24 cellular contexts compared by ENCODE assay signal in genomic region chr5:93967923-93968322, GRCh38.
DNase-seq lines count a peak whose midpoint lies in the region; TF ChIP-seq lines count a peak whose summit lies in the region.
"Had no signal": no experiment of that assay in that cellular context is flagged by ENCODE, and none has a peak within 500 bp of the region (broad histone marks: within the 10 kb centered on the region; RNA-seq: fewer than 3 reads in every experiment).

No MANE protein-coding gene starts in this region.

- H3K27ac ChIP-seq in C4-2B (no peak overlapping the region), HEK293 (ENCODE audit: extremely low read depth, low read depth, low read length) (no peak overlapping the region), VCaP (peak overlapping the region; percentile 8; the same call in 1 of the 2 replicates)
- no peak overlapping the region for H3K27ac ChIP-seq in CD4-positive, alpha-beta memory T cell (ENCODE audit: low read depth, low read length)
- H3K27ac ChIP-seq: SJSA1 had no signal

- H3K36me3 ChIP-seq in HEK293 (ENCODE audit: control insufficient read depth in 2 of 2, insufficient read depth in 1 of 2, low read length in 2 of 2) = no peaks in the 10 kb centered on the region
- no peaks in the 10 kb centered on the region for H3K36me3 ChIP-seq in CD4-positive, alpha-beta memory T cell (ENCODE audit: insufficient read depth, low read length)
- H3K36me3 ChIP-seq: SJSA1 had no signal

- intact Hi-C loops in CD4-positive, alpha-beta memory T cell (cut with micrococcal nuclease) = no loop called here
- intact Hi-C loops in activated T-helper 2 cell treated with anti-CD3 and anti-CD28 coated beads, Interferon-gamma antibody, Interleukin-2, Interleukin-4, amounts not matched to agents 10 μg/mL and 5 μg/mL and 100 μg/mL, durations not matched to agents 14 hours and 24 hours and 36 hours (cut with micrococcal nuclease) = no loop called here

- DNase-seq in NCI-H2029 treated with DMSO at 0.1 percent for 48 hours (lab: John Stamatoyannopoulos, UW) (peak; percentile 83), NCI-H526 treated with DMSO at 0.1 percent for 48 hours (lab: John Stamatoyannopoulos, UW) (no peak), MV-4-11 (lab: John Stamatoyannopoulos, UW) (no peak)
- no peak for DNase-seq in CD4-positive, alpha-beta memory T cell
- DNase-seq in activated T-helper 2 cell treated with anti-CD3 and anti-CD28 coated beads, Interferon-gamma antibody, Interleukin-2, Interleukin-4, amounts not matched to agents 10 μg/mL and 5 μg/mL and 100 μg/mL, durations not matched to agents 14 hours and 24 hours and 36 hours (ENCODE audit: low spot score) = no peak
- DNase-seq: activated CD4-positive, alpha-beta T cell treated with anti-CD3 and anti-CD28 coated beads for 36 hours; activated naive CD4-positive, alpha-beta T cell treated with anti-CD3 and anti-CD28 coated beads, Interleukin-2, amount 10 ng/mL, durations not matched to agents 7 days and 5 days; activated T-cell treated with anti-CD3 and anti-CD28 coated beads, Interleukin-2, amount 50 U/mL, for 1 hour; AML-193; amniotic stem cell; cortex of kidney; HCEC 1CT; islet precursor cell; left ventricle myocardium superior; midbrain; natural killer cell; NCI-H226; stimulated activated CD4-positive, alpha-beta T cell treated with anti-CD3 and anti-CD28 coated beads, Interleukin-2, amount 100 ng/mL, for 48 hours; stimulated activated naive B cell treated with anti-CD40 and anti-IgM and Interleukin-4, amounts not matched to agents 10 μg/mL and 1 μg/mL and 100 μg/mL, for 72 hours; T-cell had no signal

- POLR2A ChIA-PET in HEK293 (lab: Yijun Ruan, JAX) = no interaction called here
- POLR2A ChIA-PET in CD4-positive, alpha-beta memory T cell (lab: Charles Lee; ENCODE audit: partially characterized antibody) = no interaction called here

- no peak overlapping the region for H3K27ac Mint-ChIP-seq in CD4-positive, alpha-beta memory T cell
- H3K27ac Mint-ChIP-seq in activated T-helper 2 cell treated with anti-CD3 and anti-CD28 coated beads, Interferon-gamma antibody, Interleukin-2, Interleukin-4, amounts not matched to agents 10 μg/mL and 5 μg/mL and 100 μg/mL, durations not matched to agents 14 hours and 24 hours and 36 hours = no peak overlapping the region
- H3K27ac Mint-ChIP-seq: activated CD4-positive, alpha-beta T cell treated with anti-CD3 and anti-CD28 coated beads for 36 hours; activated naive CD4-positive, alpha-beta T cell treated with anti-CD3 and anti-CD28 coated beads, Interleukin-2, amount 10 ng/mL, durations not matched to agents 7 days and 5 days; natural killer cell; stimulated activated naive B cell treated with anti-CD40 and anti-IgM and Interleukin-4, amounts not matched to agents 10 μg/mL and 1 μg/mL and 100 μg/mL, for 72 hours; T-cell had no signal

- no peaks in the 10 kb centered on the region for H3K9me3 ChIP-seq in HEK293 (ENCODE audit: control insufficient read depth, insufficient read depth, low read depth, low read length)
- no peaks in the 10 kb centered on the region for H3K9me3 ChIP-seq in CD4-positive, alpha-beta memory T cell (ENCODE audit: control insufficient read depth in 1 of 2, low read length in 2 of 2)
- H3K9me3 ChIP-seq: SJSA1 had no signal

- CTCF ChIA-PET in HEK293 (lab: Yijun Ruan, JAX) = interaction anchor here (0.6 to 0.7 kb wide), 2 partner anchors 123 to 1485 kb away, joined by 3 read pairs; no protein-coding TSS in a partner anchor
- CTCF ChIA-PET in CD4-positive, alpha-beta memory T cell (lab: Charles Lee; ENCODE audit: partially characterized antibody) = interaction anchor here (0.8 kb wide), 1 partner anchor 13 kb away, joined by 4 read pairs; no protein-coding TSS in a partner anchor

- peaks cover 38 to 60% of the 10 kb centered on the region in 2 donors for H3K36me3 Mint-ChIP-seq in CD4-positive, alpha-beta memory T cell
- no peaks in the 10 kb centered on the region for H3K36me3 Mint-ChIP-seq in activated T-helper 2 cell treated with anti-CD3 and anti-CD28 coated beads, Interferon-gamma antibody, Interleukin-2, Interleukin-4, amounts not matched to agents 10 μg/mL and 5 μg/mL and 100 μg/mL, durations not matched to agents 14 hours and 24 hours and 36 hours (ENCODE audit: low read depth)
- H3K36me3 Mint-ChIP-seq: natural killer cell had no signal

- H3K27me3 Mint-ChIP-seq in CD4-positive, alpha-beta memory T cell = no peaks in the 10 kb centered on the region
- no peaks in the 10 kb centered on the region for H3K27me3 Mint-ChIP-seq in activated T-helper 2 cell treated with anti-CD3 and anti-CD28 coated beads, Interferon-gamma antibody, Interleukin-2, Interleukin-4, amounts not matched to agents 10 μg/mL and 5 μg/mL and 100 μg/mL, durations not matched to agents 14 hours and 24 hours and 36 hours (ENCODE audit: low read depth)
- H3K27me3 Mint-ChIP-seq: activated CD4-positive, alpha-beta T cell treated with anti-CD3 and anti-CD28 coated beads for 36 hours; activated naive CD4-positive, alpha-beta T cell treated with anti-CD3 and anti-CD28 coated beads, Interleukin-2, amount 10 ng/mL, durations not matched to agents 7 days and 5 days; stimulated activated naive B cell treated with anti-CD40 and anti-IgM and Interleukin-4, amounts not matched to agents 10 μg/mL and 1 μg/mL and 100 μg/mL, for 72 hours; T-cell had no signal

- no peak overlapping the region for H3K4me3 ChIP-seq in HEK293 (ENCODE audit: low read depth, low read length)
- H3K4me3 ChIP-seq in CD4-positive, alpha-beta memory T cell (ENCODE audit: low read length in 2 of 2) = no peak overlapping the region
- H3K4me3 ChIP-seq: SJSA1 had no signal

- H3K27me3 ChIP-seq in CD4-positive, alpha-beta memory T cell (ENCODE audit: insufficient read depth, low read length) = no peaks in the 10 kb centered on the region
- H3K27me3 ChIP-seq: SJSA1 had no signal

- TF ChIP-seq CTCF in C4-2B (conservative IDR thresholded peaks at IDR 0.05) = peak; percentile 17; the same call in 1 of the 2 replicates
- TF ChIP-seq CTCF in HEK293 (tag by site-specific recombination; IDR thresholded peaks at IDR 0.05) = no peak
- no peak for TF ChIP-seq CTCF in VCaP (conservative IDR thresholded peaks at IDR 0.05)

- no peak overlapping the region for H3K4me3 Mint-ChIP-seq in CD4-positive, alpha-beta memory T cell
- H3K4me3 Mint-ChIP-seq in activated T-helper 2 cell treated with anti-CD3 and anti-CD28 coated beads, Interferon-gamma antibody, Interleukin-2, Interleukin-4, amounts not matched to agents 10 μg/mL and 5 μg/mL and 100 μg/mL, durations not matched to agents 14 hours and 24 hours and 36 hours (ENCODE audit: low read depth) = no peak overlapping the region
- H3K4me3 Mint-ChIP-seq: activated CD4-positive, alpha-beta T cell treated with anti-CD3 and anti-CD28 coated beads for 36 hours; activated naive CD4-positive, alpha-beta T cell treated with anti-CD3 and anti-CD28 coated beads, Interleukin-2, amount 10 ng/mL, durations not matched to agents 7 days and 5 days; natural killer cell; stimulated activated naive B cell treated with anti-CD40 and anti-IgM and Interleukin-4, amounts not matched to agents 10 μg/mL and 1 μg/mL and 100 μg/mL, for 72 hours; T-cell had no signal

- H3K4me1 Mint-ChIP-seq in CD4-positive, alpha-beta memory T cell = peaks cover 2 to 13% (median 8%) of the 10 kb centered on the region in 4 donors
- no peaks in the 10 kb centered on the region for H3K4me1 Mint-ChIP-seq in activated T-helper 2 cell treated with anti-CD3 and anti-CD28 coated beads, Interferon-gamma antibody, Interleukin-2, Interleukin-4, amounts not matched to agents 10 μg/mL and 5 μg/mL and 100 μg/mL, durations not matched to agents 14 hours and 24 hours and 36 hours (ENCODE audit: low read depth)
- H3K4me1 Mint-ChIP-seq: activated CD4-positive, alpha-beta T cell treated with anti-CD3 and anti-CD28 coated beads for 36 hours; activated naive CD4-positive, alpha-beta T cell treated with anti-CD3 and anti-CD28 coated beads, Interleukin-2, amount 10 ng/mL, durations not matched to agents 7 days and 5 days had no signal

- H3K4me1 ChIP-seq in HEK293 (ENCODE audit: control insufficient read depth, insufficient read depth, low read length) = peaks cover 6% of the 10 kb centered on the region
- no peaks in the 10 kb centered on the region for H3K4me1 ChIP-seq in CD4-positive, alpha-beta memory T cell (ENCODE audit: insufficient read depth, low read length)
- H3K4me1 ChIP-seq: SJSA1 had no signal

- peaks cover 0 to 5% (median under 1%) of the 10 kb centered on the region in 8 donors for H3K9me3 Mint-ChIP-seq in CD4-positive, alpha-beta memory T cell
- peaks cover 5% of the 10 kb centered on the region for H3K9me3 Mint-ChIP-seq in activated T-helper 2 cell treated with anti-CD3 and anti-CD28 coated beads, Interferon-gamma antibody, Interleukin-2, Interleukin-4, amounts not matched to agents 10 μg/mL and 5 μg/mL and 100 μg/mL, durations not matched to agents 14 hours and 24 hours and 36 hours
- H3K9me3 Mint-ChIP-seq: activated naive CD4-positive, alpha-beta T cell treated with anti-CD3 and anti-CD28 coated beads, Interleukin-2, amount 10 ng/mL, durations not matched to agents 7 days and 5 days; natural killer cell had no signal

TF ChIP-seq in HEK293, 187 proteins besides CTCF, POLR2A, EP300 and RAD21 (continues in another document):
- TF ChIP-seq ZNF174 (tag by site-specific recombination; IDR thresholded peaks at IDR 0.05) (no peak), ZNF704 (tag by site-specific recombination; IDR thresholded peaks at IDR 0.05) (no peak), EGR2 (tag by site-specific recombination; IDR thresholded peaks at IDR 0.05; ENCODE audit: low read depth) (no peak), TRIM28 (IDR thresholded peaks at IDR 0.05; ENCODE audit: borderline replicate concordance, low read length) (no peak), PRDM1 (tag by site-specific recombination; IDR thresholded peaks at IDR 0.05) (no peak), ZNF354C (tag by site-specific recombination; IDR thresholded peaks at IDR 0.05; ENCODE audit: borderline replicate concordance, low read depth) (no peak), ZSCAN16 (tag by site-specific recombination; IDR thresholded peaks at IDR 0.05) (no peak), ZNF521 (tag by site-specific recombination; IDR thresholded peaks at IDR 0.05) (no peak), ZNF202 (tag by site-specific recombination; IDR thresholded peaks at IDR 0.05; ENCODE audit: borderline replicate concordance) (no peak), HOXD13 (CRISPR knock-in tag; IDR thresholded peaks at IDR 0.05; ENCODE audit: borderline replicate concordance) (no peak), SCRT1 (tag by site-specific recombination; IDR thresholded peaks at IDR 0.05; ENCODE audit: borderline replicate concordance) (peak; percentile 85)
